In the genomic region with DNA sequence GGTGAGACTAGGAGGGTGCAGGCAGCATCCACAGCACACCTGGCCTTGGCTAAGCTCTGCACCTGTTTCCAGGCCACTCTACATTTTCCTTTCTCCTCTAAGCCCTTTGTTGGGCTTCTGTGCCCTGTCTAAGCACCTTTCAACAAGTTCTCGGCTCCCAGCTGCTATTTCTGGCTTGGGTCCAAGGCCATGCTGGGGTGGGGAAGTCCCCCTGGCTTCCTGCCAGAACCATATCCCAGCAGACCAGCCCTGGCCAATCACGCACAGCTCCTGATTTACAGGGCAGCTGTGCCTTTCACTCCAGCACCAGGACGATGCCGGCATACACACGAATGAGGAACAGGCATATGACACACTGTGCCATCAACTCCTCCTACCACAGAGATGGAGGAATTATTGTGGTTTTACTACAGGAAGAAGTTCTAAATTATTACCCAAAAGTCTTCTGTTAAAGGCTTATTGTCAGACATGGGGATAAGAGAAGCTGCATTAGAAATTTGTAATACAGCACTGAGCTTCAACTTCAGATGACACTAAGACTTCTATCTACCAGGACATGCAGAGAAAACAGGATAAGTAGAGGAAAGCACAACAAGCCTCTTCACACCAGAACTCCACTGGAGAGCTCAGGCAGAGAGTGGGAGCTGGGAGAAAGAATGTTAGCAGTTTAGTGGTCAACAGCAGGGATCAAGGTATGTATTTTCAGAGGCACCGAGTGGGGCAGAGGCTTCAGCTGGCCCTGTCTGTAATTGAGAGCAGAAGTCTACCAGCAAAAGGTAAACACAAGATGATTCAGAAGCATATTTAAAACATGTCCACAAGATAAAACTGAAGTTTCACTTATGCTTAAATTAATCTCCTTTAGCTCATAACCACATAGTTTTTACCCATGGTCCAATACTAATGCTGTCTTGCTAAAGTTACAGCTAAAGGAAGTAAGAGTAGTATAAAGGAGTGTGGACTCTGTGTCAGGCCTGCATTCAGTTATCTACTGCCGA, we compare ENCODE assay signal across 8 cellular contexts. TPM values are rescaled to one million over a fixed set of nuclear protein-coding genes. Genes with fewer than 3 reads are reported as not detected.
DNase-seq lines count a peak whose midpoint lies in the region; ATAC-seq and TF ChIP-seq lines count a peak whose summit lies in the region.

No MANE protein-coding gene starts in this region.

- intact Hi-C loops in upper lobe of right lung (cut with DNase I): no loop called here

- H3K4me1 ChIP-seq in Loucy (ENCODE audit: insufficient read depth, low read length, poor library complexity, severe bottlenecking) (peaks cover 41% of the 10 kb centered on the region), rectal smooth muscle tissue (ENCODE audit: control insufficient read depth, insufficient read depth, low read length) (peaks cover 9% of the 10 kb centered on the region), upper lobe of right lung (peaks cover 23% of the 10 kb centered on the region)

- H3K9me3 ChIP-seq in Loucy (ENCODE audit: insufficient read depth, low read depth, low read length) (no peaks in the 10 kb centered on the region), upper lobe of right lung (no peaks in the 10 kb centered on the region)

- no peaks in the 10 kb centered on the region for H4K20me1 ChIP-seq in Loucy (ENCODE audit: insufficient read depth, low read length, poor library complexity, severe bottlenecking)

- peak; percentile 49 for DNase-seq in AG09319 (ENCODE audit: extremely low read depth, low read depth)
- peak; percentile 56 for DNase-seq in GM20000 (ENCODE audit: low spot score)
- peak; percentile 43 for DNase-seq in SIG-M5 (lab: John Stamatoyannopoulos, UW)
- DNase-seq in activated gamma-delta T cell treated with anti-CD3 and anti-CD28 coated beads, Interleukin-2, amount 50 U/mL, for 16 hours (ENCODE audit: low read depth): peak; percentile 63
- DNase-seq in glomerular visceral epithelial cell (ENCODE audit: extremely low spot score): peak; percentile 98
- DNase-seq in upper lobe of right lung: peak; percentile 84

- H3K4me2 ChIP-seq in Loucy (ENCODE audit: low read depth, low read length, poor library complexity, severe bottlenecking): peak overlapping the region; percentile 69

- no peak overlapping the region for H2AFZ ChIP-seq in Loucy (ENCODE audit: low read length)

- TF ChIP-seq CTCF in AG09319 (IDR thresholded peaks at IDR 0.05; ENCODE audit: low read depth, low read length) (no peak), GM20000 (IDR thresholded peaks at IDR 0.05; ENCODE audit: extremely low read depth, missing control alignments) (no peak), Loucy (conservative IDR thresholded peaks at IDR 0.05; ENCODE audit: low read length) (no peak), upper lobe of right lung (IDR thresholded peaks at IDR 0.05) (no peak)

- H3K79me2 ChIP-seq in Loucy (ENCODE audit: insufficient read depth, low read length): no peaks in the 10 kb centered on the region

- peak; percentile 96 for ATAC-seq in upper lobe of right lung

- no peaks in the 10 kb centered on the region for H3K27me3 ChIP-seq in Loucy (ENCODE audit: insufficient read depth, low read length, poor library complexity, severe bottlenecking)
- no peaks in the 10 kb centered on the region for H3K27me3 ChIP-seq in rectal smooth muscle tissue (ENCODE audit: control insufficient read depth, insufficient read depth, low read length)
- no peaks in the 10 kb centered on the region for H3K27me3 ChIP-seq in upper lobe of right lung

- peaks cover 74% of the 10 kb centered on the region; the same call in 1 of the 2 replicates for H3K36me3 ChIP-seq in Loucy (ENCODE audit: insufficient read depth, low read length)
- H3K36me3 ChIP-seq in rectal smooth muscle tissue (ENCODE audit: control insufficient read depth, insufficient read depth, low read length): peaks cover 4% of the 10 kb centered on the region
- H3K36me3 ChIP-seq in upper lobe of right lung: peaks cover 46% of the 10 kb centered on the region

- H3K9ac ChIP-seq in Loucy (ENCODE audit: low read depth, low read length, poor library complexity, severe bottlenecking) (peak overlapping the region; percentile 15), rectal smooth muscle tissue (ENCODE audit: low read length) (no peak overlapping the region)

- H3F3A ChIP-seq in Loucy (ENCODE audit: low read depth): peaks cover 5% of the 10 kb centered on the region; the same call in 1 of the 2 replicates

- no peaks in the 10 kb centered on the region for H3K9me2 ChIP-seq in Loucy (replicated peaks; ENCODE audit: low read depth, low read length)

- H3K4me3 ChIP-seq in Loucy (ENCODE audit: low read length, poor library complexity, severe bottlenecking) (peak overlapping the region; percentile 6), rectal smooth muscle tissue (ENCODE audit: low read length) (peak overlapping the region; percentile 16), upper lobe of right lung (no peak overlapping the region)

- H3K27ac ChIP-seq in rectal smooth muscle tissue (ENCODE audit: low read depth, low read length) (no peak overlapping the region), upper lobe of right lung (peak overlapping the region; percentile 40)

RNA-seq across cellular contexts. Expression of gene TRIT1, which starts 37.4 kb away (rescaled TPM):
- total RNA-seq in upper lobe of right lung: 13.1 TPM

RNA-seq across cellular contexts. Expression of gene MYCL, which starts 55.8 kb away (rescaled TPM):
- total RNA-seq in upper lobe of right lung: 3.6 TPM

RNA-seq across cellular contexts. Expression of gene BMP8B, which starts 57.2 kb away (rescaled TPM):
- total RNA-seq in upper lobe of right lung: 2.7 TPM

Comparison
In these comparisons a context has a peak if more than half of its experiments do, and no peak if none do; other contexts are left out.
1. DNase-seq: peak in every context shown above with its lines; median percentile 98 in glomerular visceral epithelial cell; 84 in upper lobe of right lung; 63 in activated gamma-delta T cell treated with anti-CD3 and anti-CD28 coated beads, Interleukin-2, amount 50 U/mL, for 16 hours; 56 in GM20000; 49 in AG09319; 43 in SIG-M5.